In the genomic region with DNA sequence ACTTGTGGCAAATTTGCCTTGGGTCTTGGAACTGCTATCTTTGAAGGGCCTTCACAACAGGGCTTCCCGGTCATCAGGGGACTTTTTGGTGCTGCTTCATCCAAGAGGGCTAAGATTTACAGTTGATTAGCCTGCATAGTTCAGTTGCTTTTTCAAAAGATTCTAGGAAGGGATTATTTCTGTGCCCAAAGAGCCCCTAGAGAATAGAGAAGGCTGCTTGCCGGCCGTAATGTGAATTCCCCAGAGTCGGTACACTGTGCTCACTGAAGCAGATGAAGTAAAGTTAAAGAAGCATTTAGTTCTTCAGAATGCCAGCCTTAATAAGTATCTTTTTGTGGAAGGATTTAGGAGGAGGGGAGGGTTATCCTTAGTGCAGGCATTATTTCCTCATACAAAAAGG, we compare ENCODE assay signal across 16 cellular contexts.
"Had no signal": no experiment of that assay in that cellular context is flagged by ENCODE, and none has a peak within 500 bp of the region (broad histone marks: within the 10 kb centered on the region; RNA-seq: fewer than 3 reads in every experiment).

No MANE protein-coding gene starts in this region.

- ATAC-seq: activated CD8-positive, alpha-beta T cell treated with anti-CD3 and anti-CD28 coated beads, Interleukin-2, amount 10 ng/mL, durations not matched to agents 7 days and 5 days; gastrocnemius medialis; heart right ventricle; sciatic nerve; WTC11 had no signal

- H3K36me3 ChIP-seq: gastrocnemius medialis, heart right ventricle, neutrophil, spleen had no signal

- H3K4me3 ChIP-seq: gastrocnemius medialis, heart right ventricle, spleen had no signal

- H3K9me3 Mint-ChIP-seq: type B pancreatic cell had no signal

- H3K27ac ChIP-seq: gastrocnemius medialis, heart right ventricle, neutrophil, spleen had no signal

- H3K27me3 ChIP-seq: gastrocnemius medialis, heart right ventricle, neutrophil, spleen had no signal

- DNase-seq: activated CD4-positive, alpha-beta T cell treated with anti-CD3 and anti-CD28 coated beads for 48 hours; activated CD8-positive, alpha-beta memory T cell treated with anti-CD3 and anti-CD28 coated beads, Interleukin-2, amount 50 U/mL, for 48 hours; activated CD8-positive, alpha-beta T cell treated with anti-CD3 and anti-CD28 coated beads, Interleukin-2, amount 10 ng/mL, durations not matched to agents 7 days and 5 days; aorta; effector CD4-positive, alpha-beta T cell; gastrocnemius medialis; heart right ventricle; posterior cingulate gyrus; spleen; stimulated activated CD4-positive, alpha-beta T cell treated with anti-CD3 and anti-CD28 coated beads, Interleukin-2, amount 100 ng/mL, for 24 hours; stimulated activated naive CD4-positive, alpha-beta T cell treated with Interleukin-2 at 50 U/mL for 16 hours; T-helper 1 cell had no signal

- H3K27ac Mint-ChIP-seq: activated CD8-positive, alpha-beta T cell treated with anti-CD3 and anti-CD28 coated beads, Interleukin-2, amount 10 ng/mL, durations not matched to agents 7 days and 5 days; type B pancreatic cell had no signal

- H3K4me1 ChIP-seq: gastrocnemius medialis, heart right ventricle, spleen had no signal

- H3K9me3 ChIP-seq: gastrocnemius medialis, heart right ventricle, neutrophil, spleen had no signal

- H3K4me3 Mint-ChIP-seq: activated CD8-positive, alpha-beta T cell treated with anti-CD3 and anti-CD28 coated beads, Interleukin-2, amount 10 ng/mL, durations not matched to agents 7 days and 5 days; type B pancreatic cell; WTC11 had no signal
